12 cellular contexts compared by ENCODE assay signal in genomic region chr10:71840936-71841335, GRCh38. TPM values are rescaled to one million over a fixed set of nuclear protein-coding genes. Genes with fewer than 3 reads are reported as not detected.
DNase-seq lines count a peak whose midpoint lies in the region; ATAC-seq, FAIRE-seq and TF ChIP-seq lines count a peak whose summit lies in the region.
"Had no signal": no experiment of that assay in that cellular context is flagged by ENCODE, and none has a peak within 500 bp of the region (broad histone marks: within the 10 kb centered on the region; RNA-seq: fewer than 3 reads in every experiment).

No MANE protein-coding gene starts in this region.

- TF ChIP-seq CTCF in A549 (IDR thresholded peaks at IDR 0.05) (no peak), Panc1 (IDR thresholded peaks at IDR 0.05) (no peak)

- ATAC-seq in A549: no peak
- ATAC-seq in Panc1: no peak
- ATAC-seq in HG02623 (IDR thresholded peaks at IDR 0.05; ENCODE audit: unreplicated experiment): no peak
- ATAC-seq in GM21825 (IDR thresholded peaks at IDR 0.05; ENCODE audit: unreplicated experiment): no peak
- ATAC-seq: left ventricle myocardium superior, natural killer cell had no signal

- FAIRE-seq in A549 (lab: Jason Lieb, UNC): no peak

- no peak for TF ChIP-seq RAD21 in A549 (conservative IDR thresholded peaks at IDR 0.05 in 1 of 2, IDR thresholded peaks at IDR 0.05 in 1 of 2)

- 80% methylated on average over 4 of the region's 4 CpGs for WGBS in A549 (ENCODE audit: missing lambda C conversion rate)

- POLR2A ChIA-PET in A549 (lab: Yijun Ruan, JAX) (interaction anchor here (6.3 kb wide), 1 partner anchor 10 kb away, joined by 33 read pairs; the partner anchor contains the start of gene PSAP), Panc1 (lab: Charles Lee) (interaction anchor here (4.0 kb wide), 1 partner anchor 9 kb away, joined by 33 read pairs; the partner anchor contains the start of gene PSAP)

- in situ Hi-C loops in Panc1 (cut with HindIII; ENCODE audit: low pct_unique_long_range_greater_than_20kb, low sequenced_read_pairs): no loop called here

- H3K9me3 ChIP-seq in A549 (no peaks in the 10 kb centered on the region), Panc1 (ENCODE audit: control insufficient read depth, insufficient read depth, low read depth, low read length) (no peaks in the 10 kb centered on the region), iPS-20b (ENCODE audit: insufficient read depth, low read depth, low read length) (no peaks in the 10 kb centered on the region)

- H3K4me1 ChIP-seq in A549 (peaks cover 69% of the 10 kb centered on the region), Panc1 (ENCODE audit: control insufficient read depth, insufficient read depth, low read length) (peaks cover 100% of the 10 kb centered on the region), iPS-20b (ENCODE audit: insufficient read depth, low read length) (peaks cover 36% of the 10 kb centered on the region)

- peak overlapping the region; percentile 44; the same call in 1 of the 2 replicates for H3K9ac ChIP-seq in iPS-20b (ENCODE audit: low read depth, low read length)

- no peak overlapping the region for H3K4me3 ChIP-seq in A549
- H3K4me3 ChIP-seq in Panc1 (ENCODE audit: low read depth in 2 of 2, low read length in 2 of 2): no peak overlapping the region; a peak in 2 of 4 replicates
- no peak overlapping the region; the same call in 1 of the 2 replicates for H3K4me3 ChIP-seq in iPS-20b (ENCODE audit: low read length)
- H3K4me3 ChIP-seq: skin epidermis had no signal

- peak overlapping the region; percentile 53; the same call in 2 of the 3 replicates for H3K4me2 ChIP-seq in A549

- BruUV-seq in Panc1 (replicated peaks; lab: Mats Ljungman, UMichigan): no TSS peak

- no peak for DNase-seq in A549 (ENCODE audit: low read depth in 1 of 2, low spot score in 1 of 2)
- DNase-seq in Panc1 (ENCODE audit: low read depth, low spot score): no peak
- peak; percentile 35 to 91 (median 54) for DNase-seq in posterior cingulate gyrus
- no peak for DNase-seq in activated CD4-positive, CD25-positive, alpha-beta regulatory T cell treated with anti-CD3 and anti-CD28 coated beads, Interleukin-2, amount 50 U/mL, for 72 hours
- DNase-seq in SHP77 treated with DMSO at 0.1 percent for 48 hours (lab: John Stamatoyannopoulos, UW): no peak
- DNase-seq: left ventricle myocardium superior, natural killer cell, NCI-H146 had no signal

- TF ChIP-seq POLR2A in A549 (IDR thresholded peaks at IDR 0.05; ENCODE audit: low read length): no peak

- H3K27me3 ChIP-seq in Panc1 (ENCODE audit: control insufficient read depth, insufficient read depth, low read length) (no peaks in the 10 kb centered on the region), iPS-20b (ENCODE audit: insufficient read depth, low read length) (no peaks in the 10 kb centered on the region)

- TF ChIP-seq EP300 in A549 (IDR thresholded peaks at IDR 0.05): no peak

- H3K27ac ChIP-seq in A549: peak overlapping the region in 1 of 2 experiments; percentile 34; a peak in 2 of 6 replicates
- peak overlapping the region; percentile 92 for H3K27ac ChIP-seq in Panc1 (ENCODE audit: low read length)
- H3K27ac ChIP-seq in iPS-20b (ENCODE audit: low read length): no peak overlapping the region

- intact Hi-C loops in Panc1 (cut with micrococcal nuclease; ENCODE audit: unreplicated experiment) (no loop called here), posterior cingulate gyrus (cut with DNase I) (no loop called here)

- CTCF ChIA-PET in A549 (lab: Yijun Ruan, JAX) (interaction anchor here (0.6 to 16.5 kb wide), 8 partner anchors 10 to 463 kb away, joined by 3 to 217 read pairs (median 4); partner anchors contain the start of gene PSAP), Panc1 (lab: Charles Lee) (interaction anchor here (0.5 to 1.5 kb wide), 3 partner anchors 55 to 533 kb away, joined by 5 to 11 read pairs (median 7); partner anchors contain the start of gene SLC29A3)

- H3K36me3 ChIP-seq in Panc1 (ENCODE audit: control insufficient read depth, insufficient read depth, low read length) (0 out of 2 replicates have a peak, but pooled peaks cover 3% of the 10 kb centered on the region), iPS-20b (ENCODE audit: insufficient read depth, low read depth, low read length) (0 out of 2 replicates have a peak, but pooled peaks cover 4% of the 10 kb centered on the region)

TF ChIP-seq in A549, 52 proteins besides CTCF, POLR2A, EP300 and RAD21:
- TF ChIP-seq NFE2L2 (conservative IDR thresholded peaks at IDR 0.05; ENCODE audit: low read length): no peak
- no peak for TF ChIP-seq ATOH8 (CRISPR knock-in tag; IDR thresholded peaks at IDR 0.05; ENCODE audit: low read depth)
- no peak for TF ChIP-seq ZNF302 (CRISPR knock-in tag; IDR thresholded peaks at IDR 0.05)
- TF ChIP-seq PHF8 (IDR thresholded peaks at IDR 0.05; ENCODE audit: borderline replicate concordance, low read depth): no peak
- TF ChIP-seq CHD4 (IDR thresholded peaks at IDR 0.05; ENCODE audit: borderline replicate concordance): no peak
- no peak for TF ChIP-seq FOSB (CRISPR knock-in tag; IDR thresholded peaks at IDR 0.05)
- no peak for TF ChIP-seq MYC (IDR thresholded peaks at IDR 0.05; ENCODE audit: borderline replicate concordance, low read length)
- TF ChIP-seq, protein P1, sequence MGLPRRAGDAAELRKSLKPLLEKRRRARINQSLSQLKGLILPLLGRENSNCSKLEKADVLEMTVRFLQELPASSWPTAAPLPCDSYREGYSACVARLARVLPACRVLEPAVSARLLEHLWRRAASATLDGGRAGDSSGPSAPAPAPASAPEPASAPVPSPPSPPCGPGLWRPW (IDR thresholded peaks at IDR 0.05): no peak
- TF ChIP-seq CBX2 (IDR thresholded peaks at IDR 0.05; ENCODE audit: borderline replicate concordance, low read depth): no peak
- no peak for TF ChIP-seq CHD2 (IDR thresholded peaks at IDR 0.05; ENCODE audit: low read length, partially characterized antibody)
- TF ChIP-seq, protein P2, sequence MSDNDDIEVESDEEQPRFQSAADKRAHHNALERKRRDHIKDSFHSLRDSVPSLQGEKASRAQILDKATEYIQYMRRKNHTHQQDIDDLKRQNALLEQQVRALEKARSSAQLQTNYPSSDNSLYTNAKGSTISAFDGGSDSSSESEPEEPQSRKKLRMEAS (IDR thresholded peaks at IDR 0.05): no peak

RNA-seq across cellular contexts. Expression of gene PSAP, which starts 10.1 kb away (rescaled TPM):
- 1,519 and 1,660 TPM in 2 replicates for polyA plus RNA-seq in A549 (2011; rRNA removed)
- polyA plus RNA-seq in A549 (2012; cell fraction: cytosol; rRNA removed): 805 and 819 TPM in 2 replicates
- 1,219 and 1,507 TPM in 2 replicates for polyA plus RNA-seq in A549 (2012; cell fraction: nucleus; rRNA removed)
- polyA plus RNA-seq in A549 (2017; fragmentation: RNase III; extraction: RNeasy Plus Mini Kit Qiagen cat#74134 plus additional on column Dnase treatment): 600 to 708 TPM (median 690 TPM) in 3 replicates
- 756 and 891 TPM in 2 replicates for polyA minus RNA-seq in A549 (2011; rRNA and poly(A)+ RNA removed)
- 3,649 TPM for total RNA-seq in Panc1 (2021; ENCODE audit: unreplicated experiment)
- polyA plus RNA-seq in Panc1 (2012; ENCODE audit: insufficient read length): 4,189 TPM

Comparison
In these comparisons a context has a peak if more than half of its experiments do, and no peak if none do; other contexts are left out.
1. DNase-seq: peak in posterior cingulate gyrus (10 of 10); none in A549 (0 of 2), Panc1 (single experiment), activated CD4-positive, CD25-positive, alpha-beta regulatory T cell treated with anti-CD3 and anti-CD28 coated beads, Interleukin-2, amount 50 U/mL, for 72 hours (single experiment) and SHP77 treated with DMSO at 0.1 percent for 48 hours (single experiment).